Comparison of ENCODE assay signal across 8 cellular contexts in genomic region chr15:29511663-29512062, GRCh38.
"Had no signal": no experiment of that assay in that cellular context is flagged by ENCODE, and none has a peak within 500 bp of the region (broad histone marks: within the 10 kb centered on the region; RNA-seq: fewer than 3 reads in every experiment).

No MANE protein-coding gene starts in this region.

- H2AFZ ChIP-seq: GM23338 had no signal

- H3K4me2 ChIP-seq: GM23338, KMS-11 had no signal

- H3K4me3 ChIP-seq: GM23338 had no signal

- H3K9ac ChIP-seq: KMS-11 had no signal

- FAIRE-seq: H1, H54, HTR-8/SVneo had no signal

- H3K27ac ChIP-seq: KMS-11 had no signal

- DNase-seq: H9, HCEC 1CT, KBM-7 had no signal

- ATAC-seq: GM23338 had no signal
